ENCODE assay signal across 8 cellular contexts in genomic region chr5:53109436-53110127, GRCh38. TPM values are rescaled to one million over a fixed set of nuclear protein-coding genes. Genes with fewer than 3 reads are reported as not detected.
DNase-seq lines count a peak whose midpoint lies in the region; ATAC-seq and TF ChIP-seq lines count a peak whose summit lies in the region.

TSS of gene MOCS2 (minus strand) at chr5:53109757. CDS start at chr5:53107174, 2,583 bp downstream.

- peak; percentile 95 for TF ChIP-seq POLR2A in Raji (IDR thresholded peaks at IDR 0.05; ENCODE audit: insufficient read depth, low read depth, low read length)

- no peaks in the 10 kb centered on the region for H3K9me3 ChIP-seq in H9 (ENCODE audit: control insufficient read depth, low read depth, low read length)

- peaks cover 15 to 17% of the 10 kb centered on the region in 2 experiments for H3K4me1 Mint-ChIP-seq in H9
- H3K4me1 Mint-ChIP-seq in natural killer cell, result peaks cover 38 to 47% of the 10 kb centered on the region in 2 donors

- H3K23ac ChIP-seq in H9 (ENCODE audit: insufficient read length, low read depth, low read length), result no peak within 1 kb of the TSS

- H3K4me2 ChIP-seq in H9 (ENCODE audit: insufficient read depth, insufficient read length, low read length), result peak within 1 kb of the TSS; percentile 70

- no peak within 1 kb of the TSS for H3K27ac ChIP-seq in H9 (ENCODE audit: insufficient read length, low read depth, low read length)

- no peak within 1 kb of the TSS for H2BK5ac ChIP-seq in H9 (ENCODE audit: insufficient read length, low read length)

- H3K4me3 Mint-ChIP-seq in H9, result peak within 1 kb of the TSS; percentile 84 to 90
- peak within 1 kb of the TSS; percentile 99 for H3K4me3 Mint-ChIP-seq in natural killer cell

- H3K56ac ChIP-seq in H9 (ENCODE audit: insufficient read length, low read depth, low read length), result no peak within 1 kb of the TSS

- H3K36me3 Mint-ChIP-seq in H9 (ENCODE audit: insufficient read depth in 1 of 3, low read depth in 3 of 3) (peaks cover 0 to 3% (median 0%) of the 10 kb centered on the region in 3 experiments; a peak in 1 of 7 replicates), natural killer cell (no peaks in the 10 kb centered on the region)

- TF ChIP-seq CTCF in H9 (conservative IDR thresholded peaks at IDR 0.05) (no peak), natural killer cell (IDR thresholded peaks at IDR 0.05) (no peak)

- peaks cover 5% of the 10 kb centered on the region; the same call in 1 of the 2 replicates for H3K4me1 ChIP-seq in H9 (ENCODE audit: insufficient read depth, low read length)

- no peak within 1 kb of the TSS for H2BK20ac ChIP-seq in H9 (ENCODE audit: low read depth, low read length, poor library complexity, severe bottlenecking)

- no peaks in the 10 kb centered on the region; the same call in 1 of the 2 replicates for H3K27me3 ChIP-seq in H9 (ENCODE audit: insufficient read depth, low read length)

- H4K8ac ChIP-seq in H9 (replicated peaks; ENCODE audit: insufficient read length, low read depth, low read length), result no peak within 1 kb of the TSS

- peak within 1 kb of the TSS in 2 of 3 experiments; percentile 37 to 68; a peak in 3 of 7 replicates for H3K27ac Mint-ChIP-seq in H9
- peak within 1 kb of the TSS; percentile 92 for H3K27ac Mint-ChIP-seq in natural killer cell

- H3K14ac ChIP-seq in H9 (ENCODE audit: insufficient read depth, low read length), result no peak within 1 kb of the TSS

- H4K5ac ChIP-seq in H9 (ENCODE audit: insufficient read length, low read depth, low read length), result no peak within 1 kb of the TSS

- H4K20me1 ChIP-seq in H9 (ENCODE audit: control insufficient read depth, insufficient read depth, insufficient read length), result no peaks in the 10 kb centered on the region

- no peaks in the 10 kb centered on the region for H3K79me1 ChIP-seq in H9 (ENCODE audit: insufficient read depth, low read depth, low read length, poor library complexity, severe bottlenecking)

- H2AK5ac ChIP-seq in H9 (ENCODE audit: insufficient read length, low read length), result no peak within 1 kb of the TSS

- no peak within 1 kb of the TSS for H2BK12ac ChIP-seq in H9 (ENCODE audit: insufficient read length, low read depth, low read length)

- no peaks in the 10 kb centered on the region for H3K79me2 ChIP-seq in H9 (ENCODE audit: insufficient read depth, low read length)

- no peak within 1 kb of the TSS for H3T11ph ChIP-seq in H9 (ENCODE audit: low read length)

- H3K27me3 Mint-ChIP-seq in H9 (ENCODE audit: low read depth) (no peaks in the 10 kb centered on the region), natural killer cell (ENCODE audit: low read depth in 2 of 2) (no peaks in the 10 kb centered on the region)

- no peak within 1 kb of the TSS for H3K18ac ChIP-seq in H9 (ENCODE audit: insufficient read length, low read depth, low read length)

- peak within 1 kb of the TSS; percentile 60 for H2AFZ ChIP-seq in H9 (ENCODE audit: low read length)

- no peak within 1 kb of the TSS for H4K91ac ChIP-seq in H9 (ENCODE audit: insufficient read length, low read depth, low read length)

- ATAC-seq in natural killer cell, result peak; percentile 96 to 98 (median 96)

- no peak within 1 kb of the TSS for H2BK15ac ChIP-seq in H9 (ENCODE audit: low read depth, low read length)

- intact Hi-C loops in natural killer cell (cut with micrococcal nuclease), result no loop called here

- DNase-seq in ELR (ENCODE audit: low read depth) (peak; percentile 93), H9 (peak; percentile 90), M059J (ENCODE audit: low read depth) (peak; percentile 87), fibroblast of peridontal ligament (ENCODE audit: extremely low read depth) (peak; percentile 88), natural killer cell (peak; percentile 86)
- peak; percentile 87 for DNase-seq in activated T-helper 9 cell treated with anti-CD3 and anti-CD28 coated beads, Interleukin-2, amount 50 U/mL, for 16 hours (ENCODE audit: low read depth)
- peak; percentile 82 to 91 (median 86) for DNase-seq in stimulated activated naive CD4-positive, alpha-beta T cell (lab: John Stamatoyannopoulos, UW)

- no peaks in the 10 kb centered on the region; a peak in 1 of 5 replicates for H3K9me3 Mint-ChIP-seq in H9
- H3K9me3 Mint-ChIP-seq in natural killer cell, result no peaks in the 10 kb centered on the region

- H3K4ac ChIP-seq in H9 (ENCODE audit: low read depth, low read length), result no peak within 1 kb of the TSS

- peaks cover 13% of the 10 kb centered on the region for H3K23me2 ChIP-seq in H9 (ENCODE audit: insufficient read length, low read depth, low read length, poor library complexity, severe bottlenecking)

- H2BK120ac ChIP-seq in H9 (ENCODE audit: low read depth, low read length, poor library complexity, severe bottlenecking), result no peak within 1 kb of the TSS

- H3K9ac ChIP-seq in H9 (ENCODE audit: extremely low read depth, insufficient read length, low read length), result peak within 1 kb of the TSS; percentile 83

- no CpG with 5 or more reads among the region's 55 CpGs for WGBS in H9 (ENCODE audit: extremely low coverage, insufficient read length, low lambda C conversion rate)

RNA-seq across cellular contexts. Expression of gene MOCS2, which starts in this region (rescaled TPM):
- total RNA-seq in H9 (2021) (23.6 and 24.8 TPM in 2 replicates), natural killer cell (10 to 100 TPM; 13.8 to 15.9 (median 14.7) TPM)
- total RNA-seq in M059J (2014; rRNA removed; shearing (Covaris generic)), result 94.5 and 110 TPM in 2 replicates
